Comparison of ENCODE assay signal across 8 cellular contexts in the genomic region with DNA sequence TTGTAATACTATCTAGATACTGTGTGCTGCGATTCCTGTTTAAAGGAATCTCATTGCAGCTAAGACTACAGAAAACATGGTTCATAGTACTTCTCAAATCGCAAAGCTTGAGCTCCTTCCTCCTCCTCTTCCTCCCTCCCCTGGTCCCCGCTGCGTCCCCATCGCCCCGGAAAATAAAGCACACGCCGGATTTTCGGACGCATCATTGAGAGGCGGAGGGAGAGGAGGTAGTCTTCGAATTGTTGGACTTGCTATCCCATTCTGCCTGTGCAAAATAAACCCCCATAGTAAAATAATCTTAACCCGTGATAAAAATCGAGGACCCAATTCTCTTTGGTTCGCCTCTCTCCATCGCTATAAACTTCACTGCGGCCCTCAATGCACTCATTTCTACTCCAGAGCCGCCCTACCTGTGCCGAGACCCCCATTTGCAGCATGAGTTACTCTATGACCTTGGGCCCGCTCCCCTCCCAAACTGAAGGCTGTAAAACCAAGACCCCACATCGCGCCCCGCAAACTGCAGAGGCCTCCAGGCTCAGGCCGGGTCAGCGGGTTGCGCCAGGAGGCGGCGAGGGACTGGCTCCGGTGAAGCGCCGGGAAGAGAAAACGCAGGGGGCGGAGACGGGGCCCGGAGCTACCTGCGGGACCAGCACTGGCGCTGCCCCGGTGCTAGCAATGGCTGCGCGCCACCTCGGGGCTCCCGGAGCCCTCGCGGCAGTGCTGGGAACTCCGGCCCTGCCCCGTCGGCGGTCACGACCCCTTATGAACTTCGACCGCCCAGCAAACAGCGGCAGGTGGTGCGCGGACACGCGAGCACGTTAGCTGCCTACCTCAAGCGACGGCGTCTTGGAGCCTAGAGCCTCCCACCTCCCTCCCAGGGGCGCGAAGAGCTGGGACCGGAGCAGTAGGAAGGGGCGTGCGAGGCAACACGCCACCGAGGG.
DNase-seq lines count a peak whose midpoint lies in the region; ATAC-seq and TF ChIP-seq lines count a peak whose summit lies in the region.

No MANE protein-coding gene starts in this region.

- CTCF ChIA-PET in RWPE1 (lab: Yijun Ruan, JAX) = interaction anchor here (0.6 to 2.4 kb wide), 6 partner anchors 11 to 413 kb away, joined by 3 to 21 read pairs (median 4); a partner anchor contains a TSS

- H3K27me3 ChIP-seq in layer of hippocampus (ENCODE audit: control insufficient read depth, insufficient read depth, low read length) = no peaks in the 10 kb centered on the region

- H3K27ac ChIP-seq in RWPE1 (peak overlapping the region; percentile 98), layer of hippocampus (ENCODE audit: low read depth, low read length) (peak overlapping the region; percentile 88)

- DNase-seq in NCI-H1694 (lab: John Stamatoyannopoulos, UW) (peak; percentile 36), NCI-H1694 treated with DMSO at 0.1 percent for 48 hours (lab: John Stamatoyannopoulos, UW) (no peak), RWPE1 (ENCODE audit: low spot score) (peak; percentile 57), choroid plexus epithelial cell (ENCODE audit: low read depth) (peak; percentile 12)
- DNase-seq in stimulated activated CD8-positive, alpha-beta memory T cell treated with anti-CD3 and anti-CD28 coated beads, Interleukin-4, amount 100 ng/mL, for 1 hour (ENCODE audit: low read depth in 2 of 2, low spot score in 1 of 2) = peak; percentile 25 to 35

- TF ChIP-seq CTCF in RWPE1 (conservative IDR thresholded peaks at IDR 0.05; ENCODE audit: low read depth) = no peak
- TF ChIP-seq CTCF in choroid plexus epithelial cell (conservative IDR thresholded peaks at IDR 0.05; ENCODE audit: low read depth, low read length) = peak; percentile 13

- POLR2A ChIA-PET in RWPE1 (lab: Yijun Ruan, JAX; ENCODE audit: low non-redundant PET) = no interaction called here

- peak overlapping the region; percentile 99 for H3K4me3 ChIP-seq in choroid plexus epithelial cell (ENCODE audit: low read depth, low read length)

- ATAC-seq in GM19455 (IDR thresholded peaks at IDR 0.05; ENCODE audit: unreplicated experiment) = peak; percentile 53
- peak; percentile 26 for ATAC-seq in HG03469 (IDR thresholded peaks at IDR 0.05; ENCODE audit: unreplicated experiment)
